In the genomic region with DNA sequence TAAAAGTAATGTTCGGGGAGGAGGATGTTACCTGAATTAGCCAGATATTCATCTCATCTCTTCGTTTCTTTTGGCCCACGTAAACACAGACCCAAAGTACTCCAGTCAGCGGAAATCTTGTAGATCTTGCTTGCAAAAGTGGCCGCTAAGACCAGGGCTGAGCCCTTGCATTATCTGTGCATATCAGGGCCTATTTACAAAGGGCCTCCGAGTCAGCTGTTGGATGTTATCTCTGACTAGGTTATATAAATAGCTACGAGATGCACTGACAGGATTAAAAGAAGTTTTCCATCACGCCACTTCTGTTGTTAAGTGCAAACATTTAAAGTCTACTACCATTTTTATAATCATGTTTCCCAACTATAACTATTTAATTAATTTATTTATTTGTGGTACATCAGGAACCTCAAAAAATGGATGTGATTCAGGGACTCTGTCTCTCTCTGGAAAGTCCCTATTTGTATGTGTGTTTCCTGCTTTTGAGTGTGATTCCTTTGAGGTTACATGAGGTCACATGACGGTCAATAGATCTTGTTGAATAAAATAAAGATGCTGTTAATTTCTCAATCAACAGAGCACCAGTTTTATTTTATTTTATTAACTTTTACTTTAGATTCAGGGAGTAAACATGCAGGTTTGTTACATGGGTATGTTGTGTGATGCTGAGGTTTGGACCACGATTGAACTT, we compare ENCODE assay signal across 23 cellular contexts.
"Had no signal": no experiment of that assay in that cellular context is flagged by ENCODE, and none has a peak within 500 bp of the region (broad histone marks: within the 10 kb centered on the region; RNA-seq: fewer than 3 reads in every experiment).

No MANE protein-coding gene starts in this region.

- H3K4me1 ChIP-seq: colonic mucosa had no signal

- H3K4me3 Mint-ChIP-seq: activated CD4-positive, alpha-beta T cell treated with anti-CD3 and anti-CD28 coated beads, Interleukin-2, amount 10 ng/mL, durations not matched to agents 24 days and 14 days; activated CD8-positive, alpha-beta T cell treated with anti-CD3 and anti-CD28 coated beads, Interleukin-2, amount 10 ng/mL, durations not matched to agents 7 days and 5 days; activated T-cell treated with anti-CD3 and anti-CD28 coated beads, Interleukin-2, amount 50 U/mL, for 24 hours; central memory CD8-positive, alpha-beta T cell; endodermal cell; naive thymus-derived CD8-positive, alpha-beta T cell; stimulated activated naive B cell treated with anti-CD40 and anti-IgM and Interleukin-4, amounts not matched to agents 10 μg/mL and 1 μg/mL and 100 μg/mL, for 72 hours; T-cell had no signal

- H3K27me3 Mint-ChIP-seq: activated CD4-positive, alpha-beta T cell treated with anti-CD3 and anti-CD28 coated beads, Interleukin-2, amount 10 ng/mL, durations not matched to agents 24 days and 14 days; activated T-cell treated with anti-CD3 and anti-CD28 coated beads, Interleukin-2, amount 50 U/mL, for 24 hours; stimulated activated naive B cell treated with anti-CD40 and anti-IgM and Interleukin-4, amounts not matched to agents 10 μg/mL and 1 μg/mL and 100 μg/mL, for 72 hours had no signal

- H3K4me1 Mint-ChIP-seq: activated CD4-positive, alpha-beta T cell treated with anti-CD3 and anti-CD28 coated beads, Interleukin-2, amount 10 ng/mL, durations not matched to agents 24 days and 14 days; stimulated activated naive B cell treated with anti-CD40 and anti-IgM and Interleukin-4, amounts not matched to agents 10 μg/mL and 1 μg/mL and 100 μg/mL, for 72 hours had no signal

- H3K36me3 ChIP-seq: brain microvascular endothelial cell, colonic mucosa, left ventricle myocardium inferior, ovary, spleen had no signal

- H3K9me3 Mint-ChIP-seq: activated CD4-positive, alpha-beta T cell treated with anti-CD3 and anti-CD28 coated beads, Interleukin-2, amount 10 ng/mL, durations not matched to agents 24 days and 14 days; activated T-cell treated with anti-CD3 and anti-CD28 coated beads, Interleukin-2, amount 50 U/mL, for 24 hours; activated T-helper 2 cell treated with anti-CD3 and anti-CD28 coated beads, Interferon-gamma antibody, Interleukin-2, Interleukin-4, amounts not matched to agents 10 μg/mL and 5 μg/mL and 100 μg/mL, durations not matched to agents 14 hours and 24 hours and 36 hours; central memory CD8-positive, alpha-beta T cell; endodermal cell had no signal

- DNase-seq: activated CD4-positive, alpha-beta T cell treated with anti-CD3 and anti-CD28 coated beads, Interleukin-2, amount 10 ng/mL, durations not matched to agents 24 days and 14 days; activated CD4-positive, CD25-positive, alpha-beta regulatory T cell; activated CD8-positive, alpha-beta T cell treated with anti-CD3 and anti-CD28 coated beads, Interleukin-2, amount 10 ng/mL, durations not matched to agents 7 days and 5 days; activated naive CD4-positive, alpha-beta T cell treated with Interleukin-2 at 50 U/mL for 16 hours; activated T-cell treated with anti-CD3 and anti-CD28 coated beads, Interleukin-2, amount 50 U/mL, for 24 hours; anterior cingulate cortex; brain microvascular endothelial cell; colonic mucosa; endodermal cell; foreskin melanocyte; glutamatergic neuron; hypothalamus; left ventricle myocardium inferior; mammary epithelial cell; naive thymus-derived CD8-positive, alpha-beta T cell; ovary; spleen; stimulated activated naive B cell treated with anti-CD40 and anti-IgM and Interleukin-4, amounts not matched to agents 10 μg/mL and 1 μg/mL and 100 μg/mL, for 72 hours; T-helper 9 cell had no signal

- H3K27me3 ChIP-seq: brain microvascular endothelial cell, colonic mucosa, ovary had no signal

- H3K9me3 ChIP-seq: colonic mucosa, left ventricle myocardium inferior, ovary had no signal

- H3K36me3 Mint-ChIP-seq: naive thymus-derived CD8-positive, alpha-beta T cell; stimulated activated naive B cell treated with anti-CD40 and anti-IgM and Interleukin-4, amounts not matched to agents 10 μg/mL and 1 μg/mL and 100 μg/mL, for 72 hours; T-cell had no signal

- H3K27ac Mint-ChIP-seq: activated CD4-positive, alpha-beta T cell treated with anti-CD3 and anti-CD28 coated beads, Interleukin-2, amount 10 ng/mL, durations not matched to agents 24 days and 14 days; activated CD8-positive, alpha-beta T cell treated with anti-CD3 and anti-CD28 coated beads, Interleukin-2, amount 10 ng/mL, durations not matched to agents 7 days and 5 days; activated T-cell treated with anti-CD3 and anti-CD28 coated beads, Interleukin-2, amount 50 U/mL, for 24 hours; activated T-helper 2 cell treated with anti-CD3 and anti-CD28 coated beads, Interferon-gamma antibody, Interleukin-2, Interleukin-4, amounts not matched to agents 10 μg/mL and 5 μg/mL and 100 μg/mL, durations not matched to agents 14 hours and 24 hours and 36 hours; endodermal cell; naive thymus-derived CD8-positive, alpha-beta T cell; stimulated activated naive B cell treated with anti-CD40 and anti-IgM and Interleukin-4, amounts not matched to agents 10 μg/mL and 1 μg/mL and 100 μg/mL, for 72 hours; T-cell had no signal

- H3K4me3 ChIP-seq: colonic mucosa, left ventricle myocardium inferior, ovary, spleen had no signal

- H3K27ac ChIP-seq: brain microvascular endothelial cell, colonic mucosa, epithelial cell of prostate, left ventricle myocardium inferior, ovary, spleen had no signal
